In genomic region chr14:75453817-75454434, GRCh38 we compare ENCODE assay signal across 8 cellular contexts. TPM values are rescaled to one million over a fixed set of nuclear protein-coding genes. Genes with fewer than 3 reads are reported as not detected.
DNase-seq lines count a peak whose midpoint lies in the region; ATAC-seq and TF ChIP-seq lines count a peak whose summit lies in the region.

No MANE protein-coding gene starts in this region.

- peaks cover 59 to 60% of the 10 kb centered on the region in 2 experiments for H3K4me1 ChIP-seq in trophoblast cell (ENCODE audit: control insufficient read depth in 1 of 2, insufficient read depth in 2 of 2, low read length in 2 of 2)

- no TSS peak for BruUV-seq in MCF 10A (replicated peaks; lab: Mats Ljungman, UMichigan)

- peaks cover 8 to 21% of the 10 kb centered on the region in 2 experiments for H3K36me3 ChIP-seq in trophoblast cell (ENCODE audit: control insufficient read depth in 1 of 2, insufficient read depth in 2 of 2, low read length in 2 of 2)

- peak overlapping the region; percentile 67 for H2BK120ac ChIP-seq in trophoblast cell (ENCODE audit: insufficient read depth, low read length, poor library complexity)

- H3K14ac ChIP-seq in trophoblast cell (ENCODE audit: low read length): peak overlapping the region; percentile 57

- H3K27me3 ChIP-seq in trophoblast cell (ENCODE audit: insufficient read depth, low read length): no peaks in the 10 kb centered on the region

- peak; percentile 50 for ATAC-seq in HG02885 (IDR thresholded peaks at IDR 0.05; ENCODE audit: poor library complexity, unreplicated experiment)
- ATAC-seq in HG03439 (IDR thresholded peaks at IDR 0.05; ENCODE audit: unreplicated experiment): no peak
- ATAC-seq in GM19324 (IDR thresholded peaks at IDR 0.05; ENCODE audit: low FRiP score, unreplicated experiment): no peak

- peaks cover 62% of the 10 kb centered on the region for H3K4me1 Mint-ChIP-seq in MCF 10A (ENCODE audit: insufficient read depth, unreplicated experiment)

- peak overlapping the region; percentile 81 for H2BK5ac ChIP-seq in trophoblast cell (ENCODE audit: low read depth, low read length, poor library complexity)

- CTCF ChIA-PET in MCF 10A (lab: Yijun Ruan, JAX): interaction anchor here (0.7 to 7.7 kb wide), 7 partner anchors 15 to 152 kb away, joined by 3 to 46 read pairs (median 6); no protein-coding TSS in a partner anchor

- H3K18ac ChIP-seq in trophoblast cell (ENCODE audit: low read length): peak overlapping the region; percentile 49

- H2AK5ac ChIP-seq in trophoblast cell (ENCODE audit: low read length): peak overlapping the region; percentile 56

- no CpG with 5 or more reads among the region's 14 CpGs for WGBS in trophoblast cell (ENCODE audit: extremely low coverage, insufficient coverage, insufficient read length)

- DNase-seq in MCF 10A (ENCODE audit: unreplicated experiment): no peak
- DNase-seq in trophoblast cell: peak in 1 of 2 donors; percentile 48
- no peak for DNase-seq in NCI-H510A (lab: John Stamatoyannopoulos, UW)
- DNase-seq in DMS153 (lab: John Stamatoyannopoulos, UW): no peak

- no peak overlapping the region for H3K4me3 ChIP-seq in trophoblast cell (ENCODE audit: low read depth, low read length)

- H3K4me3 Mint-ChIP-seq in MCF 10A (ENCODE audit: unreplicated experiment): no peak overlapping the region

- peak overlapping the region; percentile 59 for H4K8ac ChIP-seq in trophoblast cell (ENCODE audit: low read depth, low read length)

- no peak overlapping the region for H4K12ac ChIP-seq in trophoblast cell (ENCODE audit: low read depth, low read length)

- peaks cover 26% of the 10 kb centered on the region for H3K36me3 Mint-ChIP-seq in MCF 10A (ENCODE audit: insufficient read depth, unreplicated experiment)

- H3K27me3 Mint-ChIP-seq in MCF 10A (ENCODE audit: insufficient read depth, unreplicated experiment): no peaks in the 10 kb centered on the region

- TF ChIP-seq CTCF in GM12874 (IDR thresholded peaks at IDR 0.05; ENCODE audit: insufficient read depth, low read depth, low read length) (peak; percentile 27; the same call in 1 of the 2 replicates), MCF 10A (IDR thresholded peaks at IDR 0.05; ENCODE audit: unreplicated experiment) (no peak)

- H3K27ac Mint-ChIP-seq in MCF 10A (ENCODE audit: low read depth, unreplicated experiment): peak overlapping the region; percentile 69

- H2BK12ac ChIP-seq in trophoblast cell (ENCODE audit: low read length): peak overlapping the region; percentile 65

- peaks cover 31% of the 10 kb centered on the region for H3K79me1 ChIP-seq in trophoblast cell (ENCODE audit: low read length)

- peaks cover 16% of the 10 kb centered on the region for H3K79me2 ChIP-seq in trophoblast cell (ENCODE audit: control insufficient read depth, insufficient read depth, low read length, poor library complexity)

- peak overlapping the region; percentile 32 for H3K4me2 ChIP-seq in trophoblast cell (ENCODE audit: low read length)

- peak overlapping the region; percentile 95 for H3K27ac ChIP-seq in trophoblast cell (ENCODE audit: low read depth, low read length)

- no peak overlapping the region for H3K9ac ChIP-seq in trophoblast cell (ENCODE audit: low read length)

- no peak overlapping the region for H3K23ac ChIP-seq in trophoblast cell (ENCODE audit: low read length)

- H3K4ac ChIP-seq in trophoblast cell (ENCODE audit: low read depth, low read length): peak overlapping the region; percentile 66

- H4K91ac ChIP-seq in trophoblast cell (ENCODE audit: low read depth, low read length): peak overlapping the region; percentile 80

- H3K9me3 Mint-ChIP-seq in MCF 10A (ENCODE audit: unreplicated experiment): no peaks in the 10 kb centered on the region

- peaks cover 2% of the 10 kb centered on the region for H3K9me3 ChIP-seq in trophoblast cell (ENCODE audit: insufficient read depth, low read depth, low read length)

- intact Hi-C loops in MCF 10A (cut with micrococcal nuclease): loop anchor here (1.0 kb wide), 3 partner anchors 34 to 146 kb away; no protein-coding TSS in a partner anchor

- no peak overlapping the region for H2AFZ ChIP-seq in trophoblast cell (ENCODE audit: insufficient read depth, low read length, poor library complexity)

- POLR2A ChIA-PET in MCF 10A (lab: Yijun Ruan, JAX): interaction anchor here (0.6 to 6.0 kb wide), 12 partner anchors 14 to 572 kb away, joined by 3 to 29 read pairs (median 4); partner anchors contain the start of genes ERG28 and JDP2

RNA-seq across cellular contexts. Expression of gene JDP2, which starts 26.1 kb away (rescaled TPM):
- 38.9 and 45.3 TPM in 2 replicates for total RNA-seq in MCF 10A (2022)
- 39.5 and 42.3 TPM in 2 replicates for polyA plus RNA-seq in trophoblast cell (2013)
